In the genomic region with DNA sequence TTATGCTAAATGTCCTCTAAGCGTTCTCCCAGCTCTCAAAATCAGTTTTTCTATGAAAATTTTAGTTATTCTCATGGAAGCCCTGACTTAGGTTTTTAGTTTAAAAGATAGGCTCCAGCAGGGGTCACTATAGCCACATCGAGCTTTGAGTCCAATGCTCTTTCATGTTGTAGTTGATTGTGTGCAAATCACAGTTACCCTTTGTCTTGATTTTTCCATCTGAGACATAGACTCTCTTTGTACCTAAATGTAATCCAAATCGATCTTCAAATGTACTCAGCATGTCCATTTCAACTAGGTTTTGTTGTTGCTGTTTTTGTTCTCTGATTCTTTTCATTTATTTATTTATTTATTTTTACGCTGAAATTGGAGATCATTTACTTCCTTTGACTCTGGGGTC, we compare ENCODE assay signal across 8 cellular contexts. TPM values are rescaled to one million over a fixed set of nuclear protein-coding genes. Genes with fewer than 3 reads are reported as not detected.
A peak's percentile ranks its signal among the peaks of the same experiment; 100 is the strongest.
DNase-seq lines count a peak whose midpoint lies in the region; ATAC-seq, FAIRE-seq and TF ChIP-seq lines count a peak whose summit lies in the region.

No MANE protein-coding gene starts in this region.

- DNase-seq in GM10266 (ENCODE audit: extremely low spot score) (peak; percentile 34), NCI-H460 (ENCODE audit: extremely low read depth, low read depth) (peak; percentile 71), fibroblast of pulmonary artery (ENCODE audit: low read depth) (peak; percentile 86), osteoblast (ENCODE audit: insufficient read length, low spot score, missing footprints) (no peak)
- peak; percentile 72 for DNase-seq in activated CD8-positive, alpha-beta T cell treated with anti-CD3 and anti-CD28 coated beads for 36 hours

- H3K4me3 Mint-ChIP-seq in activated CD8-positive, alpha-beta T cell treated with anti-CD3 and anti-CD28 coated beads for 36 hours, result no peak overlapping the region

- no peaks in the 10 kb centered on the region for H3K36me3 Mint-ChIP-seq in activated CD8-positive, alpha-beta T cell treated with anti-CD3 and anti-CD28 coated beads for 36 hours (ENCODE audit: low read depth)

- H3K9me3 ChIP-seq in osteoblast (ENCODE audit: low read depth, low read length), result no peaks in the 10 kb centered on the region

- intact Hi-C loops in activated CD8-positive, alpha-beta T cell treated with anti-CD3 and anti-CD28 coated beads for 36 hours (cut with micrococcal nuclease), result loop anchor here (2.0 to 5.0 kb wide), 2 partner anchors 188 to 284 kb away; no protein-coding TSS in a partner anchor

- no peaks in the 10 kb centered on the region for H4K20me1 ChIP-seq in osteoblast (ENCODE audit: insufficient read depth, low read length)

- FAIRE-seq in A204.1 (lab: Jason Lieb, UNC), result peak; percentile 94

- peak; percentile 77 for ATAC-seq in HG03175 (IDR thresholded peaks at IDR 0.05; ENCODE audit: unreplicated experiment)
- ATAC-seq in activated CD8-positive, alpha-beta T cell treated with anti-CD3 and anti-CD28 coated beads for 36 hours, result peak; percentile 58
- ATAC-seq in HG03039 (IDR thresholded peaks at IDR 0.05; ENCODE audit: unreplicated experiment), result no peak

- H3K9me3 Mint-ChIP-seq in activated CD8-positive, alpha-beta T cell treated with anti-CD3 and anti-CD28 coated beads for 36 hours, result no peaks in the 10 kb centered on the region

- CTCF ChIA-PET in activated CD8-positive, alpha-beta T cell treated with anti-CD3 and anti-CD28 coated beads for 36 hours (lab: Charles Lee), result interaction anchor here (0.6 to 2.5 kb wide), 35 partner anchors 10 to 712 kb away, joined by 3 to 20 read pairs (median 4); a partner anchor contains a TSS

- TF ChIP-seq CTCF in GM10266 (IDR thresholded peaks at IDR 0.05; ENCODE audit: control insufficient read depth, insufficient read depth, low read depth, missing control alignments), result peak; percentile 55
- peak; percentile 77 for TF ChIP-seq CTCF in activated CD8-positive, alpha-beta T cell treated with anti-CD3 and anti-CD28 coated beads for 36 hours (IDR thresholded peaks at IDR 0.05)
- peak; percentile 72 for TF ChIP-seq CTCF in fibroblast of pulmonary artery (IDR thresholded peaks at IDR 0.05; ENCODE audit: low read length, missing control alignments)
- peak; percentile 73 for TF ChIP-seq CTCF in osteoblast (IDR thresholded peaks at IDR 0.05; ENCODE audit: extremely low read depth, low read depth, low read length)

- no peaks in the 10 kb centered on the region for H3K4me1 ChIP-seq in osteoblast (ENCODE audit: insufficient read depth, low read length)

- H3K27ac Mint-ChIP-seq in activated CD8-positive, alpha-beta T cell treated with anti-CD3 and anti-CD28 coated beads for 36 hours, result no peak overlapping the region

- H3K36me3 ChIP-seq in osteoblast (ENCODE audit: insufficient read depth, low read length), result no peaks in the 10 kb centered on the region

- H3K4me3 ChIP-seq in fibroblast of pulmonary artery (replicated peaks; ENCODE audit: low read depth, low read length), result no peak overlapping the region
- no peak overlapping the region for H3K4me3 ChIP-seq in osteoblast (ENCODE audit: insufficient read depth, low read length)

- H3K4me2 ChIP-seq in osteoblast (ENCODE audit: insufficient read depth, low read length), result no peak overlapping the region

- H3K79me2 ChIP-seq in osteoblast (ENCODE audit: insufficient read depth, low read length), result no peaks in the 10 kb centered on the region

- H3K27ac ChIP-seq in osteoblast (ENCODE audit: low read depth, low read length), result no peak overlapping the region

- no peaks in the 10 kb centered on the region for H3K4me1 Mint-ChIP-seq in activated CD8-positive, alpha-beta T cell treated with anti-CD3 and anti-CD28 coated beads for 36 hours (ENCODE audit: low read depth)

- no peaks in the 10 kb centered on the region for H3K27me3 ChIP-seq in osteoblast (ENCODE audit: insufficient read depth, low read length)

- H2AFZ ChIP-seq in osteoblast (ENCODE audit: low read length), result peak overlapping the region; percentile 43

- no peaks in the 10 kb centered on the region for H3K27me3 Mint-ChIP-seq in activated CD8-positive, alpha-beta T cell treated with anti-CD3 and anti-CD28 coated beads for 36 hours

- POLR2A ChIA-PET in activated CD8-positive, alpha-beta T cell treated with anti-CD3 and anti-CD28 coated beads for 36 hours (lab: Charles Lee), result no interaction called here

RNA-seq across cellular contexts. Expression of a gene that starts 26.4 kb away (rescaled TPM):
- total RNA-seq in NCI-H460 (2014; rRNA removed; shearing (Covaris generic)), result 0.07 and 0.17 TPM in 2 replicates
- polyA plus RNA-seq in NCI-H460 (2014; cell fraction: nucleus; rRNA removed), result 0.32 TPM in 1 of 2 replicates, not detected in the other
- total RNA-seq in activated CD8-positive, alpha-beta T cell treated with anti-CD3 and anti-CD28 coated beads for 36 hours, result not detected
- total RNA-seq in osteoblast, result under 0.01 TPM in 1 of 2 replicates, not detected in the other
